Comparison of ENCODE assay signal across 1 cellular context in the genomic region with DNA sequence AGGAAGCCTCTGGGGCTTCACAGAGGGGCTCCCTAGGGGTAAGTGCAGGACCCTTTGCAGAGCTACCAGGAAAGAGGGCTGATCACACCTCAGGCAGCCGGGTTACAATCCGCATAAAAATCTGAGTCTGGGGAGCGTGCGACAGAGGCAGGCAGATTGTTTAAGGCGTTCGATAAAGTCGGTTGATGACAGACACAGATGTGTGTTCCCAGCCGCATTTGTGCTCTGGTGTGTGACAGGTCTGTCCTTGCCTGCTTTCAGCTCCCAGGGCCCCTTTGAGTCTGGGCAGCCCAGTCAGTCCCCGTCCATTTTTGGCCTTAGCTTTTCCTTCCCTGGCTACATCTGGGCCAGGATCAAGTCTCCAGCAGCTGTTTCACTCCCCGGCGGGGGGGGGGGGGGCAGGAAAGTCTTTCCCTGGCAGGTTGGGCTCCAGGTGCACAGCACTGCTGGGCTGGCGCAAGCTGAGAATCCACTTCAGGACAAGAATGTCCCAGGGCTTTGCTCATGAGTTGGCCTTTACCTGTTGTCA.
TF ChIP-seq lines count a peak whose summit lies in the region.

No MANE protein-coding gene starts in this region.

TF ChIP-seq in K562, 482 proteins besides CTCF, POLR2A, EP300 and RAD21:
- TF ChIP-seq SMARCE1 (IDR thresholded peaks at IDR 0.05) = no peak
- TF ChIP-seq, protein P1, sequence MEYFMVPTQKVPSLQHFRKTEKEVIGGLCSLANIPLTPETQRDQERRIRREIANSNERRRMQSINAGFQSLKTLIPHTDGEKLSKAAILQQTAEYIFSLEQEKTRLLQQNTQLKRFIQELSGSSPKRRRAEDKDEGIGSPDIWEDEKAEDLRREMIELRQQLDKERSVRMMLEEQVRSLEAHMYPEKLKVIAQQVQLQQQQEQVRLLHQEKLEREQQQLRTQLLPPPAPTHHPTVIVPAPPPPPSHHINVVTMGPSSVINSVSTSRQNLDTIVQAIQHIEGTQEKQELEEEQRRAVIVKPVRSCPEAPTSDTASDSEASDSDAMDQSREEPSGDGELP (CRISPR knock-in tag; IDR thresholded peaks at IDR 0.05; ENCODE audit: borderline replicate concordance) = peak; percentile 26; the same call in 1 of the 2 replicates
- TF ChIP-seq, protein P2, sequence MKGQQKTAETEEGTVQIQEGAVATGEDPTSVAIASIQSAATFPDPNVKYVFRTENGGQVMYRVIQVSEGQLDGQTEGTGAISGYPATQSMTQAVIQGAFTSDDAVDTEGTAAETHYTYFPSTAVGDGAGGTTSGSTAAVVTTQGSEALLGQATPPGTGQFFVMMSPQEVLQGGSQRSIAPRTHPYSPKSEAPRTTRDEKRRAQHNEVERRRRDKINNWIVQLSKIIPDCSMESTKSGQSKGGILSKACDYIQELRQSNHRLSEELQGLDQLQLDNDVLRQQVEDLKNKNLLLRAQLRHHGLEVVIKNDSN (CRISPR knock-in tag; IDR thresholded peaks at IDR 0.05) = no peak
- TF ChIP-seq, protein P3, sequence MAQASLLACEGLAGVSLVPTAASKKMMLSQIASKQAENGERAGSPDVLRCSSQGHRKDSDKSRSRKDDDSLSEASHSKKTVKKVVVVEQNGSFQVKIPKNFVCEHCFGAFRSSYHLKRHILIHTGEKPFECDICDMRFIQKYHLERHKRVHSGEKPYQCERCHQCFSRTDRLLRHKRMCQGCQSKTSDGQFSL (CRISPR knock-in tag; IDR thresholded peaks at IDR 0.05) = peak; percentile 72; the same call in 1 of the 2 replicates
- TF ChIP-seq, protein P3 (tag; IDR thresholded peaks at IDR 0.05) = peak in 1 of 2 experiments; percentile 78; a peak in 2 of 4 replicates
- no peak for TF ChIP-seq PHB (CRISPR knock-in tag; IDR thresholded peaks at IDR 0.05)
- TF ChIP-seq, protein P4, sequence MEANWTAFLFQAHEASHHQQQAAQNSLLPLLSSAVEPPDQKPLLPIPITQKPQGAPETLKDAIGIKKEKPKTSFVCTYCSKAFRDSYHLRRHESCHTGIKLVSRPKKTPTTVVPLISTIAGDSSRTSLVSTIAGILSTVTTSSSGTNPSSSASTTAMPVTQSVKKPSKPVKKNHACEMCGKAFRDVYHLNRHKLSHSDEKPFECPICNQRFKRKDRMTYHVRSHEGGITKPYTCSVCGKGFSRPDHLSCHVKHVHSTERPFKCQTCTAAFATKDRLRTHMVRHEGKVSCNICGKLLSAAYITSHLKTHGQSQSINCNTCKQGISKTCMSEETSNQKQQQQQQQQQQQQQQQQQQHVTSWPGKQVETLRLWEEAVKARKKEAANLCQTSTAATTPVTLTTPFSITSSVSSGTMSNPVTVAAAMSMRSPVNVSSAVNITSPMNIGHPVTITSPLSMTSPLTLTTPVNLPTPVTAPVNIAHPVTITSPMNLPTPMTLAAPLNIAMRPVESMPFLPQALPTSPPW (CRISPR knock-in tag; IDR thresholded peaks at IDR 0.05) = peak; percentile 34; the same call in 1 of the 2 replicates
